7 cellular contexts compared by ENCODE assay signal in the genomic region with DNA sequence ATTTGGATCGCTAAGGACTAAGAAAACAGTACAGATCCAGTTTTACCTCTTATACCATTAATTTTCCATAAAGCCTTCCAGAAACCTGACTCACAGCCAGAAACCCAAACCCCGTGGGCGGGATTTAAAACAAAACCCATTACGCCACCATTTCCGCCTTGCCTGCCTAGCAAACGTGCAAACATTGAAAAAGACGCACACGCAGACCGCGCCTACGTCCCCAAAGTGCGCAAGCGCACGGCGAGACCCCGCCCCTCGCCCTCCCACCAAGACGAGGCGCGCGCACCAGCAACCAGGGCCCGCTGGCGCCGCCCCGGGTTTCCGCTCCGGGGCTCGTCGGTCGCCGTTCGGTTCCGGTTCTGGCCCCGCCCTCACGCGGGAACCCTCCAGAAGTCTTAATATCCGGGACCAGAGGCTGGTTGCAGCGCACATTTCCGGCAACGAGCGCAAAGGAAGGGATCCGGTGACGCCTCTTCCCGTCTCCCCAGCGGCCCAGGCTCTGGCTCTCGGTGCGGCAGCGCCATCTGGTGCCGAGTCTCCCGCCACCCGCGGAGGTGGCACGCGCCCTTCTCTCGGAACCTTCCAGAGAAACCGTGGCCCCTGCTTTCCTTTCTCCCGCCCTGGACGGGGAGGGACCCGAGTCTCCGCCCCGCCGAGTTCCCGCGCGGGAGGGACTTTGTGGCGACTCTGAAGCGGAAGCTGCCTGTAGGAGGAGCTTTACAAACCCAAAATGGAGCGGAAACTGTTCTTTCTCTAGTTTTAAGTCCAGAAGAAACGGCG.
A peak's percentile ranks its signal among the peaks of the same experiment; 100 is the strongest.
DNase-seq lines count a peak whose midpoint lies in the region; ATAC-seq and TF ChIP-seq lines count a peak whose summit lies in the region.

No MANE protein-coding gene starts in this region.

- DNase-seq in NCI-H187 treated with DMSO at 0.1 percent for 48 hours (lab: John Stamatoyannopoulos, UW) (peak; percentile 67), T-helper 22 cell (ENCODE audit: low read depth) (peak; percentile 97), astrocyte of the cerebellum (ENCODE audit: low read depth) (peak; percentile 99), hepatic stellate cell (ENCODE audit: low spot score) (peak; percentile 81)

- H3K36me3 ChIP-seq in rectal smooth muscle tissue (ENCODE audit: control insufficient read depth, insufficient read depth, low read length), result no peaks in the 10 kb centered on the region

- peak overlapping the region; percentile 91 for H3K27ac ChIP-seq in rectal smooth muscle tissue (ENCODE audit: low read depth, low read length)

- no peaks in the 10 kb centered on the region for H3K27me3 ChIP-seq in rectal smooth muscle tissue (ENCODE audit: control insufficient read depth, insufficient read depth, low read length)

- peaks cover 33% of the 10 kb centered on the region for H3K4me1 ChIP-seq in rectal smooth muscle tissue (ENCODE audit: control insufficient read depth, insufficient read depth, low read length)

- in situ Hi-C loops in astrocyte of the cerebellum (cut with HindIII; ENCODE audit: low sequenced_read_pairs), result loop anchor here (10.0 kb wide), 1 partner anchor 192 kb away; no protein-coding TSS in a partner anchor

- H3K9ac ChIP-seq in rectal smooth muscle tissue (ENCODE audit: low read length), result peak overlapping the region; percentile 81

- peak; percentile 78 for TF ChIP-seq CTCF in astrocyte of the cerebellum (IDR thresholded peaks at IDR 0.05; ENCODE audit: low read depth, low read length, missing control alignments)

- ATAC-seq in GM18499 (IDR thresholded peaks at IDR 0.05; ENCODE audit: insufficient read depth, unreplicated experiment) (peak; percentile 72), HG02943 (IDR thresholded peaks at IDR 0.05; ENCODE audit: low read depth, unreplicated experiment) (peak; percentile 86)

- H3K4me3 ChIP-seq in astrocyte of the cerebellum (ENCODE audit: low read depth, low read length) (peak overlapping the region; percentile 37), rectal smooth muscle tissue (ENCODE audit: low read length) (peak overlapping the region; percentile 79)

Comparison
In these comparisons a context has a peak if more than half of its experiments do, and no peak if none do; other contexts are left out.
1. Peak in every context shown above with its lines: DNase-seq, ATAC-seq, H3K4me3 ChIP-seq and H3K27ac ChIP-seq.